ENCODE assay signal across 7 cellular contexts in the genomic region with DNA sequence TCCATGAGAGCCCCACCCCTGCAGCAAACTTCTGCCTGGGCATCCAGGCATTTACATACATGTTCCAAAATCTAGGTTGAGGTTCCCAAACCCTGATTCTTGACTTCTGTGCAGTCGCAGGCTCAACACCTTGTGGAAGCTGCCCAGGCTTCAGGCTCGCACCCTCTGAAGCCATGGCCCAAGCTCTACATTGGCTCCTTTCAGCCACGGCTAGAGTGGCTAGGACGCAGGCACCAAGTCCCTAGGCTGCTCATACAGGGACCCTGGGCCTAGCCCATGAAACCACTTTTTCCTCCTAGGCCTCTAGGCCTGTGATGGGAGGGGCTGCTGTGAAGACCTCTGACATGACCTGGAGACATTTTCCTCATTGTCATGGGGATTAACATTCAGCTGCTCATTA.
"Had no signal": no experiment of that assay in that cellular context is flagged by ENCODE, and none has a peak within 500 bp of the region (broad histone marks: within the 10 kb centered on the region; RNA-seq: fewer than 3 reads in every experiment).

No MANE protein-coding gene starts in this region.

- ATAC-seq: HepG2, K562 had no signal

- H3K4me3 ChIP-seq: K562 had no signal

- DNase-seq: IMR-90, KBM-7, KG1 had no signal

- H3K27ac ChIP-seq: HL-60, KMS-11 had no signal
